10 cellular contexts compared by ENCODE assay signal in the genomic region with DNA sequence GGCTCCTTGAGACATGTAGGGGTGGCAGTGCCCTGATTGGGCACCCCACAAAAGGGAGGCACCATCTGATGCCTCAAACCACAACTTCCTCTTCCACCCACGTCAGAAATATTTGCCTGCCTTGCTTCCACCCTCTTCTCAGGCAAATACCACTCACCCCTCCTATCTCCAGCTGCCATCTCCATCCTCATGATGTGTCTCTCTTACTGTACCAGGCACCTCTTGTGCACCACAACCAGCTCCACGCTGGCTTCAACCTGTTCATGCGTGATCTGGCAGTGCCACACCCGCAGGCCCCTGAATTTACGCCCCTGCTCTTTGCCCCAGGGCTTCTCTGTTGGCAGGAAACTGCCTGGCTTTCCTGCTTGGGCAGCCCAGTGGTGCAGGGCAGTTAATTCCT.
A peak's percentile ranks its signal among the peaks of the same experiment; 100 is the strongest.
DNase-seq lines count a peak whose midpoint lies in the region; ATAC-seq, FAIRE-seq and TF ChIP-seq lines count a peak whose summit lies in the region.
"Had no signal": no experiment of that assay in that cellular context is flagged by ENCODE, and none has a peak within 500 bp of the region (broad histone marks: within the 10 kb centered on the region; RNA-seq: fewer than 3 reads in every experiment).

No MANE protein-coding gene starts in this region.

- peak overlapping the region; percentile 85 to 97 (median 93) for H3K4me2 ChIP-seq in BLaER1 treated with 17β-estradiol and CSF1 and Interleukin-3, amounts not matched to agents 10 nM and 100 nM
- H3K4me2 ChIP-seq in HCT116 (ENCODE audit: low read length) (peak overlapping the region; percentile 29; the same call in 1 of the 2 replicates), H1 (ENCODE audit: insufficient read depth in 1 of 2, low read depth in 2 of 2, low read length in 2 of 2) (no peak overlapping the region)

- DNase-seq in HCT116 (ENCODE audit: low read depth, low spot score), result no peak
- peak; percentile 77 for DNase-seq in SW480 (ENCODE audit: low spot score)
- DNase-seq in H1 (ENCODE audit: low read depth in 1 of 2, low spot score in 2 of 2), result no peak
- DNase-seq in GM13976 (ENCODE audit: low spot score), result no peak
- DNase-seq in occipital lobe (lab: John Stamatoyannopoulos, UW), result no peak
- no peak for DNase-seq in substantia nigra (lab: John Stamatoyannopoulos, UW)
- DNase-seq: NK-92 treated with Interleukin-12 subunit alpha and Interleukin-12 subunit beta, amount 100 ng/mL, for 24 hours had no signal

- H4K5ac ChIP-seq in H1 (ENCODE audit: insufficient read length, low read depth, low read length), result no peak overlapping the region

- no peak overlapping the region; the same call in 1 of the 2 replicates for H4K8ac ChIP-seq in H1 (ENCODE audit: extremely low read depth, insufficient read depth, low read length)

- no peak overlapping the region for H4K91ac ChIP-seq in H1 (replicated peaks; ENCODE audit: insufficient read length, low read length)

- RAD21 ChIA-PET in HCT116 (lab: Charles Lee; ENCODE audit: low non-redundant PET in 1 of 2, low total read pairs in 2 of 2, uncharacterized antibody in 2 of 2, unreplicated experiment in 2 of 2), result no interaction called here

- peak overlapping the region in 8 of 10 experiments; percentile 2 to 52 (median 23); a peak in 9 of 20 replicates for H3K4me3 ChIP-seq in BLaER1 treated with 17β-estradiol and CSF1 and Interleukin-3, amounts not matched to agents 10 nM and 100 nM
- H3K4me3 ChIP-seq in HCT116 (replicated peaks in 1 of 2; ENCODE audit: low read depth in 1 of 2, low read length in 2 of 2), result no peak overlapping the region
- no peak overlapping the region for H3K4me3 ChIP-seq in H1 (ENCODE audit: extremely low read depth in 1 of 4, insufficient read depth in 2 of 4, low read depth in 3 of 4, low read length in 4 of 4)

- H3K56ac ChIP-seq in H1 (replicated peaks; ENCODE audit: insufficient read length, low read depth, low read length), result no peak overlapping the region

- ATAC-seq in HCT116, result no peak
- ATAC-seq in HG03095 (IDR thresholded peaks at IDR 0.05; ENCODE audit: unreplicated experiment), result no peak

- H2AK5ac ChIP-seq in H1 (ENCODE audit: low read depth, low read length), result no peak overlapping the region

- TF ChIP-seq RAD21 in HCT116 (IDR thresholded peaks at IDR 0.05; ENCODE audit: low read depth), result no peak
- no peak for TF ChIP-seq RAD21 in H1 (IDR thresholded peaks at IDR 0.05 in 1 of 2, conservative IDR thresholded peaks at IDR 0.05 in 1 of 2; ENCODE audit: low read depth in 2 of 2, low read length in 2 of 2)

- H2BK120ac ChIP-seq in H1 (replicated peaks; ENCODE audit: low read depth, low read length), result no peak overlapping the region

- H3K27me3 ChIP-seq in BLaER1 treated with 17β-estradiol and CSF1 and Interleukin-3, amounts not matched to agents 10 nM and 100 nM, result no peaks in the 10 kb centered on the region
- H3K27me3 ChIP-seq in HCT116 (ENCODE audit: insufficient read depth, low read length) (no peaks in the 10 kb centered on the region), H1 (replicated peaks in 1 of 4; ENCODE audit: control insufficient read depth in 3 of 4, extremely low read depth in 1 of 4, insufficient read depth in 3 of 4, low read length in 3 of 4) (no peaks in the 10 kb centered on the region; a peak in 1 of 7 replicates)

- in situ Hi-C loops in GM13976 (cut with MboI; ENCODE audit: low sequenced_read_pairs, unreplicated experiment), result no loop called here

- peaks cover 0 to 15% (median 0%) of the 10 kb centered on the region in 11 experiments; a peak in 3 of 22 replicates for H4K20me1 ChIP-seq in BLaER1 treated with 17β-estradiol and CSF1 and Interleukin-3, amounts not matched to agents 10 nM and 100 nM
- H4K20me1 ChIP-seq in HCT116 (ENCODE audit: insufficient read depth) (no peaks in the 10 kb centered on the region), H1 (replicated peaks in 1 of 2; ENCODE audit: control insufficient read depth in 1 of 2, insufficient read depth in 2 of 2, low read length in 2 of 2) (no peaks in the 10 kb centered on the region)

- no peaks in the 10 kb centered on the region for H3K9me3 ChIP-seq in BLaER1 treated with 17β-estradiol and CSF1 and Interleukin-3, amounts not matched to agents 10 nM and 100 nM (replicated peaks in 1 of 11)
- H3K9me3 ChIP-seq in HCT116 (ENCODE audit: control insufficient read depth in 1 of 2, insufficient read depth in 1 of 2, low read depth in 1 of 2, low read length in 2 of 2) (no peaks in the 10 kb centered on the region), H1 (ENCODE audit: insufficient read depth in 2 of 2, low read depth in 1 of 2, low read length in 1 of 2) (no peaks in the 10 kb centered on the region)

- H3K4ac ChIP-seq in H1 (replicated peaks; ENCODE audit: insufficient read length, low read depth, low read length), result no peak overlapping the region

- no peaks in the 10 kb centered on the region for H3K9me2 ChIP-seq in HCT116 (ENCODE audit: insufficient read depth)

- FAIRE-seq in H1 (lab: Jason Lieb, UNC), result no peak

- H3K23ac ChIP-seq in H1 (ENCODE audit: insufficient read length), result no peak overlapping the region

- no peaks in the 10 kb centered on the region for H3K79me1 ChIP-seq in H1 (ENCODE audit: low read depth, low read length)

- H2BK12ac ChIP-seq in H1 (ENCODE audit: low read depth, low read length), result peak overlapping the region; percentile 33; the same call in 1 of the 2 replicates

- H2AFZ ChIP-seq in HCT116 (ENCODE audit: low read depth, low read length, poor library complexity, severe bottlenecking) (no peak overlapping the region), H1 (ENCODE audit: low read length) (no peak overlapping the region)

- H3K79me2 ChIP-seq in HCT116 (ENCODE audit: insufficient read depth, low read length) (no peaks in the 10 kb centered on the region), H1 (ENCODE audit: control insufficient read depth in 1 of 2, insufficient read depth in 2 of 2, low read length in 2 of 2) (no peaks in the 10 kb centered on the region)

- H2BK5ac ChIP-seq in H1 (ENCODE audit: low read depth, low read length), result no peak overlapping the region

- no peak for TF ChIP-seq POLR2A in HCT116 (IDR thresholded peaks at IDR 0.05; ENCODE audit: borderline replicate concordance, extremely low read depth, insufficient read depth, insufficient read length)
- TF ChIP-seq POLR2A in H1 (IDR thresholded peaks at IDR 0.05; ENCODE audit: control extremely low read depth in 1 of 2, low read depth in 2 of 2, low read length in 2 of 2), result no peak

- POLR2A ChIA-PET in HCT116 (lab: Charles Lee) (no interaction called here), H1 (lab: Charles Lee; ENCODE audit: partially characterized antibody) (interaction anchor here (0.6 kb wide), 1 partner anchor 90 kb away, joined by 6 read pairs; no protein-coding TSS in a partner anchor)

- peak overlapping the region in 6 of 11 experiments; percentile 29 to 62 (median 43); a peak in 8 of 22 replicates for H3K9ac ChIP-seq in BLaER1 treated with 17β-estradiol and CSF1 and Interleukin-3, amounts not matched to agents 10 nM and 100 nM
- no peak overlapping the region for H3K9ac ChIP-seq in HCT116 (ENCODE audit: low read length)
- no peak overlapping the region for H3K9ac ChIP-seq in H1 (replicated peaks in 1 of 4; ENCODE audit: extremely low read depth in 1 of 4, low read depth in 3 of 4, low read length in 3 of 4)

- intact Hi-C loops in HCT116 (cut with micrococcal nuclease), result no loop called here

- 86% methylated on average over 5 of the region's 5 CpGs; no CpG with 5 or more reads in 1 of the 2 experiments for WGBS in H1 (ENCODE audit: extremely low coverage in 1 of 2, insufficient coverage in 1 of 2, insufficient read length in 1 of 2, insufficient replicate concordance in 2 of 2, low coverage in 1 of 2, low lambda C conversion rate in 2 of 2, missing lambda C conversion rate in 1 of 2), 2 experiments

- no peak overlapping the region for H3K18ac ChIP-seq in H1 (ENCODE audit: extremely low read depth, low read length)

- TF ChIP-seq EP300 in H1 (IDR thresholded peaks at IDR 0.05; ENCODE audit: borderline replicate concordance in 1 of 2, low read depth in 2 of 2, low read length in 2 of 2), result no peak

- H3K36me3 ChIP-seq in BLaER1 treated with 17β-estradiol and CSF1 and Interleukin-3, amounts not matched to agents 10 nM and 100 nM, result no peaks in the 10 kb centered on the region
- no peaks in the 10 kb centered on the region for H3K36me3 ChIP-seq in HCT116 (ENCODE audit: control insufficient read depth in 1 of 2, insufficient read depth in 2 of 2, low read length in 2 of 2)
- H3K36me3 ChIP-seq in H1 (ENCODE audit: control insufficient read depth in 2 of 4, insufficient read depth in 4 of 4, low read length in 3 of 4), result no peaks in the 10 kb centered on the region

- CTCF ChIA-PET in HCT116 (lab: Charles Lee) (no interaction called here), H1 (lab: Charles Lee; ENCODE audit: partially characterized antibody) (interaction anchor here (1.3 to 1.7 kb wide), 5 partner anchors 9 to 162 kb away, joined by 3 to 10 read pairs (median 6); no protein-coding TSS in a partner anchor)

- peak overlapping the region in 9 of 11 experiments; percentile 41 to 76 (median 58); a peak in 15 of 22 replicates for H3K27ac ChIP-seq in BLaER1 treated with 17β-estradiol and CSF1 and Interleukin-3, amounts not matched to agents 10 nM and 100 nM
- H3K27ac ChIP-seq in HCT116 (ENCODE audit: low read depth, low read length), result no peak overlapping the region
- H3K27ac ChIP-seq in H1 (ENCODE audit: low read depth, low read length), result no peak overlapping the region
- H3K27ac ChIP-seq in substantia nigra (ENCODE audit: low read depth, low read length, poor library complexity, severe bottlenecking), result no peak overlapping the region
- H3K27ac ChIP-seq: epithelial cell of prostate had no signal

- H2BK15ac ChIP-seq in H1 (ENCODE audit: low read length), result no peak overlapping the region

- TF ChIP-seq CTCF in HCT116 (IDR thresholded peaks at IDR 0.05 in 2 of 3, conservative IDR thresholded peaks at IDR 0.05 in 1 of 3; ENCODE audit: borderline replicate concordance in 1 of 3, insufficient read depth in 1 of 3, low read depth in 2 of 3, low read length in 2 of 3) (no peak), H1 (IDR thresholded peaks at IDR 0.05; ENCODE audit: control extremely low read depth in 1 of 3, insufficient read depth in 1 of 3, low read depth in 1 of 3, low read length in 3 of 3) (no peak), GM13976 (IDR thresholded peaks at IDR 0.05; ENCODE audit: borderline replicate concordance, control extremely low read depth, extremely low read depth, insufficient read depth, missing control alignments) (no peak)

- H3K23me2 ChIP-seq in H1 (ENCODE audit: low read depth, low read length), result no peaks in the 10 kb centered on the region; the same call in 1 of the 2 replicates

- no peak overlapping the region for H2BK20ac ChIP-seq in H1 (ENCODE audit: low read length)

- no peak overlapping the region for H3K14ac ChIP-seq in H1 (ENCODE audit: insufficient read length)

- BruUV-seq in HCT116 (replicated peaks; lab: Mats Ljungman, UMichigan), result no TSS peak

- peaks cover 52 to 72% (median 65%) of the 10 kb centered on the region in 10 experiments for H3K4me1 ChIP-seq in BLaER1 treated with 17β-estradiol and CSF1 and Interleukin-3, amounts not matched to agents 10 nM and 100 nM
- H3K4me1 ChIP-seq in HCT116 (ENCODE audit: control insufficient read depth in 1 of 2, insufficient read depth in 2 of 2, low read length in 2 of 2) (peaks cover 4 to 8% of the 10 kb centered on the region in 2 experiments; a peak in 2 of 4 replicates), H1 (replicated peaks in 1 of 4; ENCODE audit: control insufficient read depth in 3 of 4, insufficient read depth in 4 of 4, low read length in 3 of 4) (peaks cover 0 to 5% (median 2%) of the 10 kb centered on the region in 4 experiments; a peak in 3 of 7 replicates)

Comparison
In these comparisons a context has a peak if more than half of its experiments do, and no peak if none do; other contexts are left out.
1. H3K27ac ChIP-seq: peak in BLaER1 treated with 17β-estradiol and CSF1 and Interleukin-3, amounts not matched to agents 10 nM and 100 nM (9 of 11); none in HCT116 (single experiment), H1 (single experiment) and substantia nigra (single experiment).
2. H3K4me2 ChIP-seq: peak in BLaER1 treated with 17β-estradiol and CSF1 and Interleukin-3, amounts not matched to agents 10 nM and 100 nM (11 of 11) and HCT116 (single experiment); none in H1 (0 of 2).
3. H3K4me3 ChIP-seq: peak in BLaER1 treated with 17β-estradiol and CSF1 and Interleukin-3, amounts not matched to agents 10 nM and 100 nM (8 of 10); none in HCT116 (0 of 2) and H1 (0 of 4).
4. H3K9ac ChIP-seq: peak in BLaER1 treated with 17β-estradiol and CSF1 and Interleukin-3, amounts not matched to agents 10 nM and 100 nM (6 of 11); none in HCT116 (single experiment) and H1 (0 of 4).